Comparison of ENCODE assay signal across 6 cellular contexts in the genomic region with DNA sequence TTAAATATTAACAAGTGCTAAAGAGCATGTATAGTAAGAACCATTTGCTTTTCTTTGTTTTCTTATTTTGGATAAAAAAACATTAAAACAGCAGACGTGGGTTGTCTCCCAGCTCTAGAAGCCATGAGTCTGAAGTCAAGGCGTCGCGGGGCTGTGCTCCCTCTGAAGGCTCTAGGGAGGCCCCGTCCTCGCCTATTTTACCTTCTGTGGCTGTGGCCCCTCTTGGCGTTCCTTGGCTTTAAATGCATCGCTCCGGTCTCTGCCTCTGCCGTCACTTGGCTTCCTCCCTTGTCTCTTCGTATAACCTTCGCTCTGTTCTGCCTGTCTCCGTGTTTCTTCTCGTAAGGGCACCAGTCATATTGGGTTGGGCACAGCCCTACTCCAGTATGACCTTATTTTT.
"Had no signal": no experiment of that assay in that cellular context is flagged by ENCODE, and none has a peak within 500 bp of the region (broad histone marks: within the 10 kb centered on the region; RNA-seq: fewer than 3 reads in every experiment).

No MANE protein-coding gene starts in this region.

- H3K4me3 Mint-ChIP-seq: IgD-negative memory B cell had no signal

- DNase-seq: IMR-90, KBM-7 had no signal

- H3K27ac Mint-ChIP-seq: IgD-negative memory B cell had no signal

- FAIRE-seq: HepG2, HTR-8/SVneo had no signal

- H3K27ac ChIP-seq: HL-60 had no signal

- H3K36me3 Mint-ChIP-seq: IgD-negative memory B cell had no signal

- ATAC-seq: HepG2 had no signal

- H3K4me1 Mint-ChIP-seq: IgD-negative memory B cell had no signal
